ENCODE assay signal across 8 cellular contexts in the genomic region with DNA sequence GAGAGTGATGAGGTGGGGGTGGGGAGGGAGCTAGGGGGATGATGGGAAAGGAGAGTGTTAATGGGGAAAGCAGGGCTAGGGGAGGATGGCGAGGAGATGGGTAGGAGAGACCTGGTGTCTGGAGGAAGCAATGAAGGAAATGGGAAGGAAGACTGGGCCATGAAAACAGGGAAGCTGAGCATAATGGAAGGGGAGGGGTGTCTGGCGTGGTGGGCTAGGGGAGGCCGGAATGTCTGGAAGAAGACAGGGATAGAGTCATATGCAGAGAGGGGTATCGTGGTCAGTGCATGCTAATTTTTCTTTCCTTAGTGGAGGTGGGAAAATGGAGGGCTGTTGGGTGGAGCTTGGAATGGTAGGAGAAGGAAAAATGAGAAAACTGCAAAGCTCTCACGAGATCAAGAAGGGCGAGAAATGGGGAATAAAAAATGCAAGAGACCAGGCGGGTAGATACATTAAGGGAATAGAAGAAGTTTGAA. TPM values are rescaled to one million over a fixed set of nuclear protein-coding genes. Genes with fewer than 3 reads are reported as not detected.
DNase-seq lines count a peak whose midpoint lies in the region; ATAC-seq and TF ChIP-seq lines count a peak whose summit lies in the region.

No MANE protein-coding gene starts in this region.

- intact Hi-C loops in heart left ventricle (cut with DNase I) (loop anchor here in 5 of 10 donors (1.0 to 10.0 kb wide), 5 partner anchors 37 to 128 kb away; a partner anchor contains a TSS), Right ventricle myocardium superior (cut with DNase I) (no loop called here)

- no peak for TF ChIP-seq CTCF in heart left ventricle (IDR thresholded peaks at IDR 0.05)

- POLR2A ChIA-PET in activated CD8-positive, alpha-beta T cell treated with anti-CD3 and anti-CD28 coated beads, Interleukin-2, amount 10 ng/mL, durations not matched to agents 7 days and 5 days (lab: Charles Lee): interaction anchor here (0.9 to 4.5 kb wide), 8 partner anchors 13 to 85 kb away, joined by 3 to 22 read pairs (median 4); a partner anchor contains a TSS

- peak overlapping the region; percentile 25 to 97 (median 83) for H3K27ac ChIP-seq in heart left ventricle

- H3K4me3 ChIP-seq in heart left ventricle: peak overlapping the region; percentile 51 to 90 (median 71)
- H3K4me3 ChIP-seq in iPS-15b (ENCODE audit: low read depth, low read length): peak overlapping the region; percentile 95

- peak overlapping the region; percentile 90 for H3K27ac Mint-ChIP-seq in activated CD8-positive, alpha-beta T cell treated with anti-CD3 and anti-CD28 coated beads, Interleukin-2, amount 10 ng/mL, durations not matched to agents 7 days and 5 days
- H3K27ac Mint-ChIP-seq in stimulated activated memory B cell treated with anti-CD40 and anti-IgM and Interleukin-4, amounts not matched to agents 10 μg/mL and 1 μg/mL and 100 μg/mL, for 72 hours: peak overlapping the region; percentile 83

- H3K36me3 ChIP-seq in heart left ventricle (peaks cover 0 to 58% (median 51%) of the 10 kb centered on the region in 9 donors), iPS-15b (ENCODE audit: control insufficient read depth, insufficient read depth, low read length) (peaks cover 39% of the 10 kb centered on the region)

- ATAC-seq in heart left ventricle: no peak
- no peak for ATAC-seq in Right ventricle myocardium superior (ENCODE audit: poor library complexity)
- ATAC-seq in activated CD8-positive, alpha-beta T cell treated with anti-CD3 and anti-CD28 coated beads, Interleukin-2, amount 10 ng/mL, durations not matched to agents 7 days and 5 days: no peak
- no peak for ATAC-seq in stimulated activated memory B cell treated with anti-CD40 and anti-IgM and Interleukin-4, amounts not matched to agents 10 μg/mL and 1 μg/mL and 100 μg/mL, for 72 hours
- no peak for ATAC-seq in GM18505 (IDR thresholded peaks at IDR 0.05; ENCODE audit: unreplicated experiment)

- no peaks in the 10 kb centered on the region for H3K9me3 ChIP-seq in heart left ventricle
- no peaks in the 10 kb centered on the region for H3K9me3 ChIP-seq in iPS-15b (ENCODE audit: control insufficient read depth, insufficient read depth, low read length)

- H3K4me3 Mint-ChIP-seq in activated CD8-positive, alpha-beta T cell treated with anti-CD3 and anti-CD28 coated beads, Interleukin-2, amount 10 ng/mL, durations not matched to agents 7 days and 5 days: peak overlapping the region; percentile 97
- H3K4me3 Mint-ChIP-seq in stimulated activated memory B cell treated with anti-CD40 and anti-IgM and Interleukin-4, amounts not matched to agents 10 μg/mL and 1 μg/mL and 100 μg/mL, for 72 hours: peak overlapping the region; percentile 92

- H3K9ac ChIP-seq in iPS-15b (ENCODE audit: low read depth, low read length): peak overlapping the region; percentile 89

- WGBS in heart left ventricle, 4 donors: 0 to 1% (median 0%) methylated on average over 7 of the region's 7 CpGs

- TF ChIP-seq POLR2A in heart left ventricle (IDR thresholded peaks at IDR 0.05) (no peak), GM18505 (IDR thresholded peaks at IDR 0.05; ENCODE audit: borderline replicate concordance, extremely low read depth, insufficient read depth, insufficient read length) (no peak)

- no peak for DNase-seq in heart left ventricle
- DNase-seq in Right ventricle myocardium superior: no peak
- no peak for DNase-seq in activated CD8-positive, alpha-beta T cell treated with anti-CD3 and anti-CD28 coated beads, Interleukin-2, amount 10 ng/mL, durations not matched to agents 7 days and 5 days
- no peak for DNase-seq in retina
- DNase-seq in DMS153 treated with DMSO at 0.1 percent for 48 hours (lab: John Stamatoyannopoulos, UW; ENCODE audit: unreplicated experiment): no peak

- H3K27me3 ChIP-seq in heart left ventricle: no peaks in the 10 kb centered on the region
- H3K27me3 ChIP-seq in iPS-15b (ENCODE audit: control insufficient read depth, insufficient read depth, low read length): no peaks in the 10 kb centered on the region

- H3K27me3 Mint-ChIP-seq in activated CD8-positive, alpha-beta T cell treated with anti-CD3 and anti-CD28 coated beads, Interleukin-2, amount 10 ng/mL, durations not matched to agents 7 days and 5 days (ENCODE audit: low read depth): no peaks in the 10 kb centered on the region
- no peaks in the 10 kb centered on the region for H3K27me3 Mint-ChIP-seq in stimulated activated memory B cell treated with anti-CD40 and anti-IgM and Interleukin-4, amounts not matched to agents 10 μg/mL and 1 μg/mL and 100 μg/mL, for 72 hours

- no peaks in the 10 kb centered on the region for H3K9me3 Mint-ChIP-seq in activated CD8-positive, alpha-beta T cell treated with anti-CD3 and anti-CD28 coated beads, Interleukin-2, amount 10 ng/mL, durations not matched to agents 7 days and 5 days (ENCODE audit: insufficient read depth)
- no peaks in the 10 kb centered on the region for H3K9me3 Mint-ChIP-seq in stimulated activated memory B cell treated with anti-CD40 and anti-IgM and Interleukin-4, amounts not matched to agents 10 μg/mL and 1 μg/mL and 100 μg/mL, for 72 hours

- CTCF ChIA-PET in activated CD8-positive, alpha-beta T cell treated with anti-CD3 and anti-CD28 coated beads, Interleukin-2, amount 10 ng/mL, durations not matched to agents 7 days and 5 days (lab: Charles Lee): interaction anchor here (0.8 to 3.3 kb wide), 8 partner anchors 10 to 129 kb away, joined by 3 to 24 read pairs (median 3); a partner anchor contains a TSS

- peaks cover 60% of the 10 kb centered on the region for H3K36me3 Mint-ChIP-seq in activated CD8-positive, alpha-beta T cell treated with anti-CD3 and anti-CD28 coated beads, Interleukin-2, amount 10 ng/mL, durations not matched to agents 7 days and 5 days (ENCODE audit: low read depth)
- peaks cover 33% of the 10 kb centered on the region for H3K36me3 Mint-ChIP-seq in stimulated activated memory B cell treated with anti-CD40 and anti-IgM and Interleukin-4, amounts not matched to agents 10 μg/mL and 1 μg/mL and 100 μg/mL, for 72 hours

- peaks cover 43% of the 10 kb centered on the region for H3K4me1 Mint-ChIP-seq in activated CD8-positive, alpha-beta T cell treated with anti-CD3 and anti-CD28 coated beads, Interleukin-2, amount 10 ng/mL, durations not matched to agents 7 days and 5 days (ENCODE audit: low read depth)
- H3K4me1 Mint-ChIP-seq in stimulated activated memory B cell treated with anti-CD40 and anti-IgM and Interleukin-4, amounts not matched to agents 10 μg/mL and 1 μg/mL and 100 μg/mL, for 72 hours: peaks cover 65% of the 10 kb centered on the region

- peaks cover 4 to 53% (median 47%) of the 10 kb centered on the region in 12 donors for H3K4me1 ChIP-seq in heart left ventricle
- peaks cover 11% of the 10 kb centered on the region for H3K4me1 ChIP-seq in iPS-15b (ENCODE audit: control insufficient read depth, insufficient read depth, low read length)

RNA-seq across cellular contexts. Expression of a gene that starts 0.4 kb away (rescaled TPM):
- 100 to 1,000 TPM in 5 of 9 donors, 10 to 100 TPM in 4; 79.4 to 180 (median 102) TPM for total RNA-seq in heart left ventricle
- 100 to 1,000 TPM; 112 to 147 TPM for polyA plus RNA-seq in heart left ventricle
- 147 TPM for total RNA-seq in Right ventricle myocardium superior
- 10 to 100 TPM; 75.4 to 76.0 TPM for total RNA-seq in activated CD8-positive, alpha-beta T cell treated with anti-CD3 and anti-CD28 coated beads, Interleukin-2, amount 10 ng/mL, durations not matched to agents 7 days and 5 days

RNA-seq across cellular contexts. Expression of a gene that starts 0.7 kb away (rescaled TPM):
- total RNA-seq in heart left ventricle (10 to 100 TPM; 24.5 to 46.2 (median 32.1) TPM), Right ventricle myocardium superior (26.7 TPM)
- 10 to 100 TPM; 49.7 to 56.7 TPM for polyA plus RNA-seq in heart left ventricle
- total RNA-seq in activated CD8-positive, alpha-beta T cell treated with anti-CD3 and anti-CD28 coated beads, Interleukin-2, amount 10 ng/mL, durations not matched to agents 7 days and 5 days: 10 to 100 TPM; 77.1 to 84.1 TPM

RNA-seq across cellular contexts. Expression of a gene that starts 7.0 kb away (rescaled TPM):
- total RNA-seq in heart left ventricle (10 to 100 TPM; 22.7 to 36.5 (median 32.3) TPM), Right ventricle myocardium superior (22.9 TPM)
- 10 to 100 TPM; 18.7 to 53.4 TPM for polyA plus RNA-seq in heart left ventricle
- total RNA-seq in activated CD8-positive, alpha-beta T cell treated with anti-CD3 and anti-CD28 coated beads, Interleukin-2, amount 10 ng/mL, durations not matched to agents 7 days and 5 days: 10 to 100 TPM; 84.3 to 92.8 TPM

RNA-seq across cellular contexts. Expression of a gene that starts 30.1 kb away (rescaled TPM):
- total RNA-seq in heart left ventricle (10 to 100 TPM; 30.9 to 51.3 (median 35.1) TPM), Right ventricle myocardium superior (34.6 TPM)
- polyA plus RNA-seq in heart left ventricle: 10 to 100 TPM; 21.4 to 50.2 TPM
- total RNA-seq in activated CD8-positive, alpha-beta T cell treated with anti-CD3 and anti-CD28 coated beads, Interleukin-2, amount 10 ng/mL, durations not matched to agents 7 days and 5 days: 10 to 100 TPM; 63.1 to 66.5 TPM

RNA-seq across cellular contexts. Expression of a gene that starts 35.5 kb away (rescaled TPM):
- total RNA-seq in heart left ventricle (10 to 100 TPM; 11.2 to 27.3 (median 19.6) TPM), Right ventricle myocardium superior (27.1 TPM)
- 10 to 100 TPM; 10.3 to 14.6 TPM for polyA plus RNA-seq in heart left ventricle
- total RNA-seq in activated CD8-positive, alpha-beta T cell treated with anti-CD3 and anti-CD28 coated beads, Interleukin-2, amount 10 ng/mL, durations not matched to agents 7 days and 5 days: 10 to 100 TPM; 11.1 to 12.0 TPM
